ENCODE assay signal across 17 cellular contexts in genomic region chr1:5424802-5425201, GRCh38.
DNase-seq lines count a peak whose midpoint lies in the region; ATAC-seq and TF ChIP-seq lines count a peak whose summit lies in the region.
"Had no signal": no experiment of that assay in that cellular context is flagged by ENCODE, and none has a peak within 500 bp of the region (broad histone marks: within the 10 kb centered on the region; RNA-seq: fewer than 3 reads in every experiment).

No MANE protein-coding gene starts in this region.

- H3K9me3 ChIP-seq in WERI-Rb-1 (ENCODE audit: severe bottlenecking): no peaks in the 10 kb centered on the region
- H3K9me3 ChIP-seq: BLaER1, thoracic aorta had no signal

- TF ChIP-seq CTCF in chondrocyte (IDR thresholded peaks at IDR 0.05): no peak
- TF ChIP-seq CTCF in neural crest cell (conservative IDR thresholded peaks at IDR 0.05): no peak
- no peak for TF ChIP-seq CTCF in WERI-Rb-1 (IDR thresholded peaks at IDR 0.05; ENCODE audit: low read depth, low read length)

- H3K4me1 Mint-ChIP-seq in chondrocyte (ENCODE audit: low read depth) (peaks cover 6% of the 10 kb centered on the region), neural crest cell (peaks cover 65% of the 10 kb centered on the region)

- H3K27me3 Mint-ChIP-seq in chondrocyte (ENCODE audit: low read depth): peaks cover 7% of the 10 kb centered on the region
- H3K27me3 Mint-ChIP-seq in neural crest cell (ENCODE audit: low read depth): peaks cover 2% of the 10 kb centered on the region

- H3K4me3 ChIP-seq in WERI-Rb-1 (ENCODE audit: low read depth, low read length): no peak overlapping the region
- H3K4me3 ChIP-seq: BLaER1, coronary artery, thoracic aorta had no signal

- ATAC-seq in GM21737 (IDR thresholded peaks at IDR 0.05; ENCODE audit: unreplicated experiment): no peak
- ATAC-seq: activated T-helper 17 cell treated with anti-CD3 and anti-CD28 coated beads, Interleukin-2, amount 50 U/mL, for 72 hours had no signal

- H3K27ac ChIP-seq in WERI-Rb-1: no peak overlapping the region
- H3K27ac ChIP-seq: BLaER1, coronary artery, thoracic aorta, VCaP had no signal

- H3K27ac Mint-ChIP-seq in chondrocyte (ENCODE audit: unreplicated experiment) (no peak overlapping the region), neural crest cell (ENCODE audit: unreplicated experiment) (peak overlapping the region; percentile 1)
- H3K27ac Mint-ChIP-seq: activated T-helper 17 cell treated with anti-CD3 and anti-CD28 coated beads, Interleukin-2, amount 50 U/mL, for 72 hours had no signal

- H3K9me3 Mint-ChIP-seq in chondrocyte (ENCODE audit: low read depth): no peaks in the 10 kb centered on the region
- no peaks in the 10 kb centered on the region for H3K9me3 Mint-ChIP-seq in neural crest cell
- H3K9me3 Mint-ChIP-seq: activated T-helper 17 cell treated with anti-CD3 and anti-CD28 coated beads, Interleukin-2, amount 50 U/mL, for 72 hours had no signal

- DNase-seq in H4 (ENCODE audit: low spot score) (peak; percentile 89), NCI-H1417 treated with DMSO at 0.1 percent for 48 hours (lab: John Stamatoyannopoulos, UW) (peak; percentile 28), chondrocyte (ENCODE audit: low spot score) (peak; percentile 1), neural crest cell (ENCODE audit: low read depth, low spot score) (no peak), WERI-Rb-1 (no peak), EL (no peak)
- DNase-seq: activated CD8-positive, alpha-beta memory T cell treated with anti-CD3 and anti-CD28 coated beads for 24 hours; amniotic stem cell; erythroblast; GOT3; NCI-H446 had no signal

- no peaks in the 10 kb centered on the region for H3K27me3 ChIP-seq in WERI-Rb-1 (ENCODE audit: insufficient read depth, low read depth, severe bottlenecking)
- H3K27me3 ChIP-seq: BLaER1 had no signal

- H3K4me3 Mint-ChIP-seq in chondrocyte (ENCODE audit: unreplicated experiment): no peak overlapping the region
- H3K4me3 Mint-ChIP-seq in neural crest cell: peak overlapping the region; percentile 67
- H3K4me3 Mint-ChIP-seq: activated T-helper 17 cell treated with anti-CD3 and anti-CD28 coated beads, Interleukin-2, amount 50 U/mL, for 72 hours had no signal

- H3K36me3 Mint-ChIP-seq in chondrocyte (ENCODE audit: low read depth) (no peaks in the 10 kb centered on the region), neural crest cell (ENCODE audit: low read depth) (no peaks in the 10 kb centered on the region)

- no peaks in the 10 kb centered on the region for H3K36me3 ChIP-seq in WERI-Rb-1
- H3K36me3 ChIP-seq: BLaER1, thoracic aorta had no signal

Comparison
In these comparisons a context has a peak if more than half of its experiments do, and no peak if none do; other contexts are left out.
1. DNase-seq: peak in H4 (single experiment), NCI-H1417 treated with DMSO at 0.1 percent for 48 hours (single experiment) and chondrocyte (single experiment); none in neural crest cell (single experiment), WERI-Rb-1 (single experiment) and EL (single experiment).